1 cellular context compared by ENCODE assay signal in the genomic region with DNA sequence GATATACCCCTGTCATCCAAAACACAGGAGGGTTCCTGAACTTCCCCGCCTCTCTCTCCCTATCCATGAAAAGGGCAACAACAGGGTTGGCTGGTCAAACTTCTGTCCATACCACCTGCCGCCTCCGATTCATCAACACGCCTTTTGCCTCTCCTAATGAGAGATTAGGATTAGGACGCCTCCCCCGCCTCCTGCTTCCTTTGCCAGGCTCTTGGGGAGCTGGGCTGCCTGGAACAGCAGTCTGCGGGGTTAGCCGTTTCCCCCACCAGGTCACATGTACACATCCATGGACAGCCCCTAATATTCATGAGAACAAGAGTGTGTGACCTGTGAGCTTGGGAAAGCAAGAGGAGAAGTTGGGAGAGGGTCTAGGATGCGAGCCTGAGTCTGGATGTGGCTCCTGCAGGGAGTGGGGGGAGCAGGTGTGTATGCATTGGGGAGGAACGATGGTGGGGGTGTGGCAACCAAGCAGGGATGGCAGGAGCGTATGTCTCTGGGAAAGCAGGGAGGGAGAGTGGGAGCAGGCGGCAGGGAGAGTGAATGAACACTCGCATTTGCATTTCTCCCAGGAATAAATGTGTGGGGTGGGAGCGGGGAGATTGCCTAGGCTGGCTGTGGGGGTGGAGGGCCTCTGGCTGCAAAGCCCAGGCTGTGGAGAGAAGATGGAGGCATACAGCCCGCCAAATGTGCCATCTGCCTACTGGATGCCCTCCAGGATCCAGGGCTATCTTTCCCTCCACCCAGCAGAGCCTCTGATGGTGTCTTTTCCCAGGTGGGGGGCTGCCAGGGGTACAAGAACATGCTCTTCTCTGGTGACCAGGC.
TF ChIP-seq lines count a peak whose summit lies in the region.

No MANE protein-coding gene starts in this region.

TF ChIP-seq in GM23338, 12 proteins besides CTCF, POLR2A, EP300 and RAD21:
- TF ChIP-seq, protein P1, sequence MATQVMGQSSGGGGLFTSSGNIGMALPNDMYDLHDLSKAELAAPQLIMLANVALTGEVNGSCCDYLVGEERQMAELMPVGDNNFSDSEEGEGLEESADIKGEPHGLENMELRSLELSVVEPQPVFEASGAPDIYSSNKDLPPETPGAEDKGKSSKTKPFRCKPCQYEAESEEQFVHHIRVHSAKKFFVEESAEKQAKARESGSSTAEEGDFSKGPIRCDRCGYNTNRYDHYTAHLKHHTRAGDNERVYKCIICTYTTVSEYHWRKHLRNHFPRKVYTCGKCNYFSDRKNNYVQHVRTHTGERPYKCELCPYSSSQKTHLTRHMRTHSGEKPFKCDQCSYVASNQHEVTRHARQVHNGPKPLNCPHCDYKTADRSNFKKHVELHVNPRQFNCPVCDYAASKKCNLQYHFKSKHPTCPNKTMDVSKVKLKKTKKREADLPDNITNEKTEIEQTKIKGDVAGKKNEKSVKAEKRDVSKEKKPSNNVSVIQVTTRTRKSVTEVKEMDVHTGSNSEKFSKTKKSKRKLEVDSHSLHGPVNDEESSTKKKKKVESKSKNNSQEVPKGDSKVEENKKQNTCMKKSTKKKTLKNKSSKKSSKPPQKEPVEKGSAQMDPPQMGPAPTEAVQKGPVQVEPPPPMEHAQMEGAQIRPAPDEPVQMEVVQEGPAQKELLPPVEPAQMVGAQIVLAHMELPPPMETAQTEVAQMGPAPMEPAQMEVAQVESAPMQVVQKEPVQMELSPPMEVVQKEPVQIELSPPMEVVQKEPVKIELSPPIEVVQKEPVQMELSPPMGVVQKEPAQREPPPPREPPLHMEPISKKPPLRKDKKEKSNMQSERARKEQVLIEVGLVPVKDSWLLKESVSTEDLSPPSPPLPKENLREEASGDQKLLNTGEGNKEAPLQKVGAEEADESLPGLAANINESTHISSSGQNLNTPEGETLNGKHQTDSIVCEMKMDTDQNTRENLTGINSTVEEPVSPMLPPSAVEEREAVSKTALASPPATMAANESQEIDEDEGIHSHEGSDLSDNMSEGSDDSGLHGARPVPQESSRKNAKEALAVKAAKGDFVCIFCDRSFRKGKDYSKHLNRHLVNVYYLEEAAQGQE (IDR thresholded peaks at IDR 0.05; ENCODE audit: unreplicated experiment) = no peak
- TF ChIP-seq ZNF462 (CRISPR knock-in tag; IDR thresholded peaks at IDR 0.05) (no peak), EZH2 (IDR thresholded peaks at IDR 0.05; ENCODE audit: low read depth, unreplicated experiment) (no peak), JUNB (IDR thresholded peaks at IDR 0.05; ENCODE audit: unreplicated experiment) (no peak), STAT1 (IDR thresholded peaks at IDR 0.05; ENCODE audit: unreplicated experiment) (no peak), NANOG (IDR thresholded peaks at IDR 0.05; ENCODE audit: borderline replicate concordance) (no peak), ETS1 (IDR thresholded peaks at IDR 0.05) (no peak), POLR2AphosphoS5 (IDR thresholded peaks at IDR 0.05; ENCODE audit: low read depth) (no peak), CREB1 (CRISPR knock-in tag; IDR thresholded peaks at IDR 0.05; ENCODE audit: low read depth) (no peak), ZNF114 (CRISPR knock-in tag; IDR thresholded peaks at IDR 0.05) (no peak), EZH2phosphoT487 (IDR thresholded peaks at IDR 0.05; ENCODE audit: unreplicated experiment) (no peak), ZNF331 (CRISPR knock-in tag; IDR thresholded peaks at IDR 0.05; ENCODE audit: low read depth) (no peak)
